In the genomic region with DNA sequence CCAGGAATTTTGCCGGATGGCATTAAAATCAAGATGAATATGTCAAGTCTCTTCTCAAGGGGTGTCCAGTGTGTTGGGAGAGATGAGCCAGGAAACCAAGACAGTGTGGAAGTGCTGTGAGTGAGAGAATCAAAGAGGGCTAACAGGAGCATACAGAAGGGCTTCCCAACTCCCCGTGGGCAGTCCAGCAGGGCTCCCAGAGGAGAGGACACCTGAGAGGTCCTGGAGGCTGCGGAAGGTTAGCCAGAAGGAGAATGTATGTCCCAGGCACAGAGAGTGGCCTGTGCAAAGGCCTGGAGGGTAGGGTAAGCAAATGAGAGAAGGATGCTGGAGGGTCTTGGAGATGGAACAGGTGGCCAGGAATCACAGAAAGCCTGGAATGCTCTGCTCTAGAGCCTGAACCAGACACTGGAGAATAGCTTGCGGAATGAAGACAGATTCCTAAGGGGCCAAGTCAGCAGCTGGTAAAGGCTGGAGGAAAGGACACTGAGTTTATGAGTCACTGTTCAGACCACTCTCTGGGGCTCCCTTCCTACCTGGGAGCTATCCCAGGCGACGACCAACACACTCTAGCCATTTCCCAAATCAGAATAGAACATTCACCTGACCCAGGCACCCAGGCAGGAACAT, we compare ENCODE assay signal across 9 cellular contexts. TPM values are rescaled to one million over a fixed set of nuclear protein-coding genes. Genes with fewer than 3 reads are reported as not detected.
DNase-seq lines count a peak whose midpoint lies in the region; ATAC-seq, FAIRE-seq and TF ChIP-seq lines count a peak whose summit lies in the region.
"Had no signal": no experiment of that assay in that cellular context is flagged by ENCODE, and none has a peak within 500 bp of the region (broad histone marks: within the 10 kb centered on the region; RNA-seq: fewer than 3 reads in every experiment).

No MANE protein-coding gene starts in this region.

- H3K27me3 ChIP-seq in GM12878 (replicated peaks in 1 of 2; ENCODE audit: control insufficient read depth in 2 of 2, insufficient read depth in 2 of 2, low read length in 1 of 2) (no peaks in the 10 kb centered on the region), dorsolateral prefrontal cortex (no peaks in the 10 kb centered on the region)

- H3K27ac ChIP-seq in GM12878 (ENCODE audit: control insufficient read depth, insufficient read depth) (peak overlapping the region; percentile 94; the same call in 1 of the 2 replicates), dorsolateral prefrontal cortex (peak overlapping the region in 5 of 59 donors; percentile 21 to 59 (median 54))

- CTCF ChIA-PET in GM12878 (lab: Yijun Ruan, JAX): interaction anchor here (0.7 to 11.0 kb wide), 9 partner anchors 9 to 72 kb away, joined by 3 to 184 read pairs (median 9); a partner anchor contains a TSS

- POLR2A ChIA-PET in GM12878 (lab: Charles Lee): interaction anchor here (0.9 to 11.2 kb wide), 11 partner anchors 7 to 61 kb away, joined by 3 to 389 read pairs (median 20); a partner anchor contains a TSS

- TF ChIP-seq EP300 in GM12878 (IDR thresholded peaks at IDR 0.05; ENCODE audit: borderline replicate concordance in 1 of 2, control insufficient read depth in 1 of 2, low read depth in 2 of 2, low read length in 2 of 2): no peak

- DNase-seq in AG08395 (ENCODE audit: low spot score) (peak; percentile 64), GM12878 (ENCODE audit: low read depth, low spot score) (no peak), naive B cell (no peak), dorsolateral prefrontal cortex (no peak), HuH-7 (ENCODE audit: low spot score) (no peak), epidermal melanocyte (ENCODE audit: insufficient read length, low spot score) (no peak)
- DNase-seq: NCI-H748 treated with DMSO at 0.1 percent for 48 hours had no signal

- H3K4me1 ChIP-seq in GM12878 (ENCODE audit: control insufficient read depth, insufficient read depth, low read length): peaks cover 71% of the 10 kb centered on the region

- RAD21 ChIA-PET in GM12878 (lab: Charles Lee; ENCODE audit: unreplicated experiment): interaction anchor here (0.8 to 12.5 kb wide), 6 partner anchors 8 to 61 kb away, joined by 4 to 453 read pairs (median 130); a partner anchor contains a TSS

- TF ChIP-seq RAD21 in GM12878 (IDR thresholded peaks at IDR 0.05; ENCODE audit: insufficient read depth, low read depth, low read length): no peak

- ATAC-seq in GM12878 (no peak), naive B cell (ENCODE audit: low read depth in 2 of 2) (no peak), GM21390 (IDR thresholded peaks at IDR 0.05; ENCODE audit: unreplicated experiment) (no peak)

- in situ Hi-C loops in GM12878 (cut with MboI): no loop called here

- FAIRE-seq in GM12878 (lab: Jason Lieb, UNC): no peak

- H3K27ac Mint-ChIP-seq in IgD-negative memory B cell (peak overlapping the region; percentile 76 to 95 (median 90)), naive B cell (peak overlapping the region; percentile 16 to 98 (median 84))

- no TSS peak for BruUV-seq in GM12878 (replicated peaks; lab: Mats Ljungman, UMichigan)

- intact Hi-C loops in GM12878 (cut with micrococcal nuclease; ENCODE audit: unreplicated experiment) (no loop called here), dorsolateral prefrontal cortex (cut with DNase I) (no loop called here)

- SMC1A ChIA-PET in GM12878 (lab: Charles Lee; ENCODE audit: uncharacterized antibody, unreplicated experiment): interaction anchor here (1.3 to 18.8 kb wide), 11 partner anchors 8 to 70 kb away, joined by 4 to 300 read pairs (median 54); a partner anchor contains a TSS

- H3K9me3 ChIP-seq in GM12878 (replicated peaks; ENCODE audit: control insufficient read depth, insufficient read depth, low read length): peaks cover 2% of the 10 kb centered on the region; the same call in 2 of the 3 replicates

- peaks cover 8 to 20% of the 10 kb centered on the region in 2 experiments; a peak in 3 of 4 replicates for H3K36me3 ChIP-seq in GM12878 (ENCODE audit: control insufficient read depth in 2 of 2, insufficient read depth in 2 of 2, low read length in 1 of 2)

- TF ChIP-seq POLR2A in GM12878 (IDR thresholded peaks at IDR 0.05; ENCODE audit: low read depth, low read length): no peak

- no peak for TF ChIP-seq CTCF in GM12878 (IDR thresholded peaks at IDR 0.05 in 2 of 3, conservative IDR thresholded peaks at IDR 0.05 in 1 of 3; ENCODE audit: control insufficient read depth in 2 of 3, extremely low read depth in 1 of 3, insufficient read depth in 1 of 3, low read depth in 3 of 3, low read length in 3 of 3)
- no peak for TF ChIP-seq CTCF in dorsolateral prefrontal cortex (IDR thresholded peaks at IDR 0.05 in 54 of 56, conservative IDR thresholded peaks at IDR 0.05 in 2 of 56; ENCODE audit: low read depth in 1 of 56, partially characterized antibody in 56 of 56)

- H3K27me3 Mint-ChIP-seq in IgD-negative memory B cell (no peaks in the 10 kb centered on the region), naive B cell (no peaks in the 10 kb centered on the region)

- 93% methylated on average over 6 of the region's 6 CpGs for WGBS in GM12878 (ENCODE audit: insufficient coverage, insufficient replicate concordance, low lambda C conversion rate, missing lambda C conversion rate)

- H3K36me3 Mint-ChIP-seq in IgD-negative memory B cell (no peaks in the 10 kb centered on the region), naive B cell (no peaks in the 10 kb centered on the region)

- no peak overlapping the region for H3K9ac ChIP-seq in GM12878 (ENCODE audit: control insufficient read depth, insufficient read depth, low read length)

- H3K79me2 ChIP-seq in GM12878 (ENCODE audit: control insufficient read depth, insufficient read depth, low read length): peaks cover 88% of the 10 kb centered on the region

- H3K4me2 ChIP-seq in GM12878 (ENCODE audit: control insufficient read depth, insufficient read depth): no peak overlapping the region

- no peaks in the 10 kb centered on the region for H3K9me3 Mint-ChIP-seq in IgD-negative memory B cell
- no peaks in the 10 kb centered on the region for H3K9me3 Mint-ChIP-seq in naive B cell

- H3K4me3 Mint-ChIP-seq in IgD-negative memory B cell (peak overlapping the region in 3 of 4 donors; percentile 56 to 83 (median 70)), naive B cell (peak overlapping the region in 5 of 8 donors; percentile 29 to 82 (median 73))

- H3K4me3 ChIP-seq in GM12878 (no peak overlapping the region), dorsolateral prefrontal cortex (no peak overlapping the region)

- H3K4me1 Mint-ChIP-seq in IgD-negative memory B cell: peaks cover 73 to 91% (median 79%) of the 10 kb centered on the region in 3 donors
- peaks cover 77 to 95% (median 92%) of the 10 kb centered on the region in 3 donors for H3K4me1 Mint-ChIP-seq in naive B cell

- H4K20me1 ChIP-seq in GM12878 (ENCODE audit: control insufficient read depth, insufficient read depth): no peaks in the 10 kb centered on the region

- H2AFZ ChIP-seq in GM12878 (ENCODE audit: control insufficient read depth, low read depth, low read length): no peak overlapping the region

TF ChIP-seq in GM12878, 131 proteins besides CTCF, POLR2A, EP300 and RAD21:
- TF ChIP-seq NRF1 (conservative IDR thresholded peaks at IDR 0.05; ENCODE audit: low read depth, low read length): no peak
- no peak for TF ChIP-seq POLR2AphosphoS5 (IDR thresholded peaks at IDR 0.05; ENCODE audit: low read length)
- no peak for TF ChIP-seq RELA (IDR thresholded peaks at IDR 0.05; ENCODE audit: borderline replicate concordance, partially characterized antibody)
- TF ChIP-seq CREB1 (IDR thresholded peaks at IDR 0.05; ENCODE audit: low read depth): no peak
- TF ChIP-seq SMAD1 (IDR thresholded peaks at IDR 0.05; ENCODE audit: low read depth, partially characterized antibody): no peak
- TF ChIP-seq, protein P1, sequence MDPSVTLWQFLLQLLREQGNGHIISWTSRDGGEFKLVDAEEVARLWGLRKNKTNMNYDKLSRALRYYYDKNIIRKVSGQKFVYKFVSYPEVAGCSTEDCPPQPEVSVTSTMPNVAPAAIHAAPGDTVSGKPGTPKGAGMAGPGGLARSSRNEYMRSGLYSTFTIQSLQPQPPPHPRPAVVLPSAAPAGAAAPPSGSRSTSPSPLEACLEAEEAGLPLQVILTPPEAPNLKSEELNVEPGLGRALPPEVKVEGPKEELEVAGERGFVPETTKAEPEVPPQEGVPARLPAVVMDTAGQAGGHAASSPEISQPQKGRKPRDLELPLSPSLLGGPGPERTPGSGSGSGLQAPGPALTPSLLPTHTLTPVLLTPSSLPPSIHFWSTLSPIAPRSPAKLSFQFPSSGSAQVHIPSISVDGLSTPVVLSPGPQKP (IDR thresholded peaks at IDR 0.05; ENCODE audit: low read depth, low read length): no peak

RNA-seq across cellular contexts. Expression of a gene that starts 59.4 kb away (rescaled TPM):
- polyA plus RNA-seq in IgD-negative memory B cell (1.9 TPM), GM12878 (2011; rRNA removed) (3.3 and 4.3 TPM in 2 replicates), GM12878 (2014; fragmentation: Illumina TruSeq; extraction: Trizol) (4.4 and 6.6 TPM in 2 replicates), GM12878 (2014; fragmentation: Nextera tagmentation; extraction: Ambion mirVana) (1 to 10 TPM; 1.1 to 1.9 TPM), GM12878 (2014; rRNA removed) (3.7 TPM in 2 replicates), GM12878 (2016; fragmentation: Nextera tagmentation; extraction: Ambion mirVana) (1 to 10 TPM; 2.2 to 2.3 TPM), naive B cell (ENCODE audit: low read depth in 6 of 6) (1 to 10 TPM; 1.5 to 3.1 (median 1.9) TPM)
- total RNA-seq in GM12878 (2013; cell fraction: nucleolus; rRNA removed): 5.8 and 6.4 TPM in 2 replicates
- total RNA-seq in GM12878 (2014; rRNA removed) (2.4 and 3.3 TPM in 2 replicates), GM12878 (2014; rRNA removed; fragmentation: Illumina TruSeq; extraction: Trizol) (2.3 and 3.5 TPM in 2 replicates), GM12878 (2021) (3.4 and 4.8 TPM in 2 replicates), dorsolateral prefrontal cortex (10 to 100 TPM in 109 of 120 experiments, 1 to 10 TPM in 11; 8.0 to 25.9 (median 13.9) TPM)
- 1.6 TPM for polyA plus RNA-seq in GM12878 (2011; ENCODE audit: low read depth)
- polyA plus RNA-seq in GM12878 (2011; cell fraction: cytosol; rRNA removed): 3.7 and 4.6 TPM in 2 replicates
- 11.1 and 11.6 TPM in 2 replicates for polyA plus RNA-seq in GM12878 (2011; cell fraction: nucleus; rRNA removed)
- 0.88 and 1.4 TPM in 2 replicates for polyA plus RNA-seq in GM12878 (2012)
- 6.6 and 10.1 TPM in 2 replicates for polyA minus RNA-seq in GM12878 (2011; rRNA and poly(A)+ RNA removed)
- 1.7 TPM in 2 replicates for polyA minus RNA-seq in GM12878 (2011; cell fraction: cytosol; rRNA and poly(A)+ RNA removed)
- polyA minus RNA-seq in GM12878 (2011; cell fraction: nucleus; rRNA and poly(A)+ RNA removed): 1.7 and 3.9 TPM in 2 replicates
